ENCODE assay signal across 9 cellular contexts in genomic region chr6:26594730-26595632, GRCh38. TPM values are rescaled to one million over a fixed set of nuclear protein-coding genes. Genes with fewer than 3 reads are reported as not detected.
A peak's percentile ranks its signal among the peaks of the same experiment; 100 is the strongest.
DNase-seq lines count a peak whose midpoint lies in the region; ATAC-seq, FAIRE-seq and TF ChIP-seq lines count a peak whose summit lies in the region.
"Had no signal": no experiment of that assay in that cellular context is flagged by ENCODE, and none has a peak within 500 bp of the region (broad histone marks: within the 10 kb centered on the region; RNA-seq: fewer than 3 reads in every experiment).

No MANE protein-coding gene starts in this region.

- H4K20me1 ChIP-seq in keratinocyte (ENCODE audit: control insufficient read depth, extremely low read depth, insufficient read depth, low read length): no peaks in the 10 kb centered on the region

- peaks cover 15% of the 10 kb centered on the region for H3K36me3 Mint-ChIP-seq in activated naive CD8-positive, alpha-beta T cell treated with anti-CD3 and anti-CD28 coated beads, Interleukin-2, amount 10 ng/mL, durations not matched to agents 7 days and 5 days

- H3K9me3 ChIP-seq in keratinocyte (ENCODE audit: control insufficient read depth, low read depth, low read length): no peaks in the 10 kb centered on the region
- no peaks in the 10 kb centered on the region for H3K9me3 ChIP-seq in subcutaneous abdominal adipose tissue (ENCODE audit: control insufficient read depth in 5 of 5, low read length in 5 of 5)

- dilution Hi-C loops in keratinocyte (cut with MboI; ENCODE audit: extremely low pct_ligation_motif_present, low sequenced_read_pairs): no loop called here

- no peak overlapping the region for H3K27ac Mint-ChIP-seq in activated naive CD8-positive, alpha-beta T cell treated with anti-CD3 and anti-CD28 coated beads, Interleukin-2, amount 10 ng/mL, durations not matched to agents 7 days and 5 days
- H3K27ac Mint-ChIP-seq: CD4-positive, alpha-beta memory T cell had no signal

- H3K4me1 Mint-ChIP-seq in activated naive CD8-positive, alpha-beta T cell treated with anti-CD3 and anti-CD28 coated beads, Interleukin-2, amount 10 ng/mL, durations not matched to agents 7 days and 5 days: peaks cover 16% of the 10 kb centered on the region

- H3K27me3 ChIP-seq in keratinocyte (ENCODE audit: control insufficient read depth, extremely low read depth, insufficient read depth, low read length) (no peaks in the 10 kb centered on the region), subcutaneous abdominal adipose tissue (ENCODE audit: control insufficient read depth in 5 of 5, insufficient read depth in 4 of 5, low read length in 5 of 5) (peaks cover 0 to 20% (median 12%) of the 10 kb centered on the region in 5 donors)

- H3K9me3 Mint-ChIP-seq in activated naive CD8-positive, alpha-beta T cell treated with anti-CD3 and anti-CD28 coated beads, Interleukin-2, amount 10 ng/mL, durations not matched to agents 7 days and 5 days: no peaks in the 10 kb centered on the region

- H2AFZ ChIP-seq in keratinocyte (ENCODE audit: control insufficient read depth, low read length): peak overlapping the region; percentile 48

- H3K9ac ChIP-seq in keratinocyte (ENCODE audit: control insufficient read depth, extremely low read depth, insufficient read depth, low read length) (peak overlapping the region; percentile 61), subcutaneous abdominal adipose tissue (ENCODE audit: low read length in 5 of 5) (peak overlapping the region in 4 of 5 donors; percentile 48 to 71 (median 61))

- H3K9me1 ChIP-seq in keratinocyte (ENCODE audit: control insufficient read depth, extremely low read depth, insufficient read depth, low read length): no peaks in the 10 kb centered on the region

- no peak for TF ChIP-seq CTCF in keratinocyte (optimal IDR thresholded peaks at IDR 0.05 in 1 of 3, IDR thresholded peaks at IDR 0.05 in 1 of 3, conservative IDR thresholded peaks at IDR 0.05 in 1 of 3; ENCODE audit: extremely low read depth in 1 of 3, insufficient read depth in 2 of 3, low read length in 3 of 3)

- H3K36me3 ChIP-seq in keratinocyte (ENCODE audit: control insufficient read depth in 2 of 2, extremely low read depth in 1 of 2, insufficient read depth in 2 of 2, low read length in 2 of 2) (peaks cover 8 to 15% of the 10 kb centered on the region in 2 experiments), subcutaneous abdominal adipose tissue (ENCODE audit: control insufficient read depth in 5 of 5, insufficient read depth in 5 of 5, low read length in 5 of 5) (peaks cover 0 to 21% (median 19%) of the 10 kb centered on the region in 5 donors)

- H3K79me2 ChIP-seq in keratinocyte (ENCODE audit: control insufficient read depth, insufficient read depth, low read length): peaks cover 20% of the 10 kb centered on the region

- H3K4me2 ChIP-seq in keratinocyte (ENCODE audit: control insufficient read depth, extremely low read depth, insufficient read depth, low read depth, low read length): peak overlapping the region; percentile 87

- POLR2A ChIA-PET in activated naive CD8-positive, alpha-beta T cell treated with anti-CD3 and anti-CD28 coated beads, Interleukin-2, amount 10 ng/mL, durations not matched to agents 7 days and 5 days (lab: Charles Lee): interaction anchor here (0.7 to 1.3 kb wide), 9 partner anchors 18 to 537 kb away, joined by 3 to 6 read pairs (median 4); partner anchors contain the start of gene HMGN4

- H3K4me1 ChIP-seq in keratinocyte (ENCODE audit: control insufficient read depth, extremely low read depth, insufficient read depth, low read length) (peaks cover 22% of the 10 kb centered on the region), subcutaneous abdominal adipose tissue (ENCODE audit: control insufficient read depth in 5 of 5, insufficient read depth in 5 of 5, low read length in 5 of 5) (peaks cover 6 to 28% (median 24%) of the 10 kb centered on the region in 5 donors)

- ATAC-seq in activated naive CD8-positive, alpha-beta T cell treated with anti-CD3 and anti-CD28 coated beads, Interleukin-2, amount 10 ng/mL, durations not matched to agents 7 days and 5 days (ENCODE audit: low read depth): no peak
- ATAC-seq in GM21619 (IDR thresholded peaks at IDR 0.05; ENCODE audit: unreplicated experiment) (no peak), GM19324 (IDR thresholded peaks at IDR 0.05; ENCODE audit: low FRiP score, unreplicated experiment) (no peak)

- H3K4me3 ChIP-seq in keratinocyte (ENCODE audit: control insufficient read depth in 2 of 3, extremely low read depth in 1 of 3, insufficient read depth in 2 of 3, low read depth in 1 of 3, low read length in 3 of 3): peak overlapping the region in 2 of 3 experiments; percentile 96 to 98
- peak overlapping the region; percentile 50 to 100 (median 97) for H3K4me3 ChIP-seq in subcutaneous abdominal adipose tissue (ENCODE audit: low read depth in 1 of 5, low read length in 5 of 5)

- DNase-seq in NCI-H1105 treated with DMSO at 0.1 percent for 48 hours (lab: John Stamatoyannopoulos, UW): peak; percentile 6
- no peak for DNase-seq in NCI-H1105 (lab: John Stamatoyannopoulos, UW)
- peak; percentile 63 to 77 for DNase-seq in NCI-H2081 (lab: John Stamatoyannopoulos, UW)
- DNase-seq in activated naive CD8-positive, alpha-beta T cell treated with anti-CD3 and anti-CD28 coated beads, Interleukin-2, amount 10 ng/mL, durations not matched to agents 7 days and 5 days: no peak
- DNase-seq in keratinocyte (ENCODE audit: low read depth, low spot score): peak; percentile 76

- FAIRE-seq in keratinocyte (lab: Jason Lieb, UNC): no peak

- H3K27ac ChIP-seq in keratinocyte (ENCODE audit: control insufficient read depth, insufficient read depth, low read length) (no peak overlapping the region), subcutaneous abdominal adipose tissue (ENCODE audit: low read depth, low read length) (peak overlapping the region; percentile 87)

- peak overlapping the region; percentile 19 for H3K4me3 Mint-ChIP-seq in activated naive CD8-positive, alpha-beta T cell treated with anti-CD3 and anti-CD28 coated beads, Interleukin-2, amount 10 ng/mL, durations not matched to agents 7 days and 5 days

- H3K27me3 Mint-ChIP-seq in activated naive CD8-positive, alpha-beta T cell treated with anti-CD3 and anti-CD28 coated beads, Interleukin-2, amount 10 ng/mL, durations not matched to agents 7 days and 5 days: peaks cover 40% of the 10 kb centered on the region

RNA-seq across cellular contexts. Expression of gene ABT1, which starts 1.8 kb away (rescaled TPM):
- total RNA-seq in activated naive CD8-positive, alpha-beta T cell treated with anti-CD3 and anti-CD28 coated beads, Interleukin-2, amount 10 ng/mL, durations not matched to agents 7 days and 5 days: 10 to 100 TPM; 28.3 to 31.7 TPM
- polyA plus RNA-seq in keratinocyte: 16.0 to 21.4 TPM (median 16.8 TPM) in 3 replicates
- polyA plus RNA-seq in keratinocyte (2011; ENCODE audit: low read depth): 6.1 TPM
- 14.3 and 14.6 TPM in 2 replicates for polyA plus RNA-seq in keratinocyte (2011; cell fraction: cytosol; rRNA removed)
- 11.0 and 13.1 TPM in 2 replicates for polyA plus RNA-seq in keratinocyte (2011; cell fraction: nucleus; rRNA removed)
- polyA plus RNA-seq in keratinocyte (2012; ENCODE audit: low replicate concordance): 12.8 and 15.0 TPM in 2 replicates
- polyA minus RNA-seq in keratinocyte: 8.2 to 16.3 TPM (median 10.7 TPM) in 3 replicates
- polyA minus RNA-seq in keratinocyte (2011; cell fraction: cytosol; rRNA and poly(A)+ RNA removed): 17.6 TPM
- polyA minus RNA-seq in keratinocyte (2011; cell fraction: nucleus; rRNA and poly(A)+ RNA removed): 6.4 and 7.4 TPM in 2 replicates

RNA-seq across cellular contexts. Expression of gene HMGN4, which starts 56.8 kb away (rescaled TPM):
- 10 to 100 TPM; 83.1 to 86.4 TPM for total RNA-seq in activated naive CD8-positive, alpha-beta T cell treated with anti-CD3 and anti-CD28 coated beads, Interleukin-2, amount 10 ng/mL, durations not matched to agents 7 days and 5 days
- polyA plus RNA-seq in keratinocyte: 46.4 to 62.6 TPM (median 54.0 TPM) in 3 replicates
- 8.6 TPM for polyA plus RNA-seq in keratinocyte (2011; ENCODE audit: low read depth)
- 52.5 and 77.7 TPM in 2 replicates for polyA plus RNA-seq in keratinocyte (2011; cell fraction: cytosol; rRNA removed)
- polyA plus RNA-seq in keratinocyte (2011; cell fraction: nucleus; rRNA removed): 49.5 and 51.9 TPM in 2 replicates
- polyA plus RNA-seq in keratinocyte (2012; ENCODE audit: low replicate concordance): 41.1 and 52.6 TPM in 2 replicates
- polyA minus RNA-seq in keratinocyte: 9.9 to 26.7 TPM (median 24.5 TPM) in 3 replicates
- 45.5 TPM for polyA minus RNA-seq in keratinocyte (2011; cell fraction: cytosol; rRNA and poly(A)+ RNA removed)
- 11.4 and 17.5 TPM in 2 replicates for polyA minus RNA-seq in keratinocyte (2011; cell fraction: nucleus; rRNA and poly(A)+ RNA removed)

Comparison
In these comparisons a context has a peak if more than half of its experiments do, and no peak if none do; other contexts are left out.
1. DNase-seq: peak in NCI-H1105 treated with DMSO at 0.1 percent for 48 hours (single experiment), NCI-H2081 (2 of 2) and keratinocyte (single experiment); none in NCI-H1105 (single experiment) and activated naive CD8-positive, alpha-beta T cell treated with anti-CD3 and anti-CD28 coated beads, Interleukin-2, amount 10 ng/mL, durations not matched to agents 7 days and 5 days (single experiment).